ENCODE assay signal across 29 cellular contexts in the genomic region with DNA sequence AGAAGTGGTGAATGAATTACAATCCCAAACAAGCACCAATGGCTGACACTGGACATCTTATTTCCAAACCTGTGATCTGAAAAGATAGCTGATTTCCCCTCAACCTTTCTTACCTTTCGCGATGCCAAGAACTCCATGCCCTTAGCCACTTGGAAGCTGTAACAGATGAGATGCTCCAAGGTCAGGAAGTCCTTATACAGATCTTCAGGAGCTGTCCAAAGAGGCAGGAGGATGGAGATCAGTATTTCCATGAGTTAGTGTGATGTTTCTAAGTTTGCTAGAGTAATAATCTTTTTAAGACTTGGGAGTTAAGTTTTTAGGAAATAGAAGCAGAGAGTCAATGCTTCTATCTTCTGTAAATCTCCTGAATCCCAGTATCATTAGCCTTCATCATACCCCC. TPM values are rescaled to one million over a fixed set of nuclear protein-coding genes. Genes with fewer than 3 reads are reported as not detected.
"Had no signal": no experiment of that assay in that cellular context is flagged by ENCODE, and none has a peak within 500 bp of the region (broad histone marks: within the 10 kb centered on the region; RNA-seq: fewer than 3 reads in every experiment).

No MANE protein-coding gene starts in this region.

- H3K27ac ChIP-seq: pancreas, prostate gland, skin epidermis, stomach, testis, thyroid gland, transverse colon, vagina had no signal

- H3K36me3 ChIP-seq: pancreas, stomach, thyroid gland, transverse colon, vagina had no signal

- H3K27me3 ChIP-seq: left lung, pancreas, stomach, testis, thyroid gland, transverse colon, upper lobe of left lung, vagina had no signal

- H3K4me3 ChIP-seq: left lung, lung, pancreas, prostate gland, skin epidermis, stomach, testis, thyroid gland, transverse colon, upper lobe of left lung, vagina had no signal

- DNase-seq: hypothalamus; immature natural killer cell; kidney; left colon; left lung; naive thymus-derived CD8-positive, alpha-beta T cell; nucleus accumbens; pancreas; posterior cingulate gyrus; retina; right cardiac atrium; stimulated activated CD4-positive, alpha-beta T cell treated with anti-CD3 and anti-CD28 coated beads, Interleukin-12 subunit alpha, Interleukin-12 subunit beta, amount 100 ng/mL, for 4 hours; stimulated activated CD4-positive, alpha-beta T cell treated with anti-CD3 and anti-CD28 coated beads, Interleukin-15, amount 100 ng/mL, for 24 hours; stimulated activated CD4-positive, alpha-beta T cell treated with anti-CD3 and anti-CD28 coated beads, Interleukin-2, amount 100 ng/mL, for 24 hours; stimulated activated CD4-positive, alpha-beta T cell treated with anti-CD3 and anti-CD28 coated beads, Interleukin-4, amount 100 ng/mL, for 1 hour; stimulated activated naive B cell treated with anti-CD40 and anti-IgM and Interleukin-4, amounts not matched to agents 10 μg/mL and 1 μg/mL and 100 μg/mL, for 72 hours; stimulated activated naive CD8-positive, alpha-beta T cell treated with anti-CD3 and anti-CD28 coated beads, Interleukin-15, Interleukin-2, amounts not matched to agents 100 U/mL and 50 U/mL, for 24 hours; stomach; testis; thyroid gland; transverse colon; upper lobe of left lung had no signal

- H3K4me1 ChIP-seq: pancreas, prostate gland, stomach, testis, transverse colon, vagina had no signal

- FAIRE-seq: islet of Langerhans, kidney, pancreas had no signal

- ATAC-seq: left colon; left lung; naive thymus-derived CD8-positive, alpha-beta T cell; pancreas; right cardiac atrium; sciatic nerve; stimulated activated naive B cell treated with anti-CD40 and anti-IgM and Interleukin-4, amounts not matched to agents 10 μg/mL and 1 μg/mL and 100 μg/mL, for 72 hours; stimulated activated naive CD8-positive, alpha-beta T cell treated with anti-CD3 and anti-CD28 coated beads, Interleukin-15, Interleukin-2, amounts not matched to agents 100 U/mL and 50 U/mL, for 24 hours had no signal

- H3K9me3 ChIP-seq: left lung, pancreas, prostate gland, stomach, testis, thyroid gland, transverse colon, upper lobe of left lung, vagina had no signal

RNA-seq across cellular contexts. Expression of gene KDR, which starts 32.9 kb away (rescaled TPM):
- total RNA-seq: naive thymus-derived CD8-positive, alpha-beta T cell; osteoblast had no signal
- polyA plus RNA-seq: immature natural killer cell; naive thymus-derived CD8-positive, alpha-beta T cell had no signal
